Comparison of ENCODE assay signal across 29 cellular contexts in genomic region chr6:169502445-169502844, GRCh38.
"Had no signal": no experiment of that assay in that cellular context is flagged by ENCODE, and none has a peak within 500 bp of the region (broad histone marks: within the 10 kb centered on the region; RNA-seq: fewer than 3 reads in every experiment).

No MANE protein-coding gene starts in this region.

- H3K79me2 ChIP-seq: parathyroid adenoma had no signal

- H3K27ac Mint-ChIP-seq: naive B cell; naive thymus-derived CD8-positive, alpha-beta T cell; progenitor cell of endocrine pancreas; stimulated activated effector memory CD8-positive, alpha-beta T cell treated with anti-CD3 and anti-CD28 coated beads, Interleukin-12 subunit alpha, Interleukin-12 subunit beta, amount 100 ng/mL, for 72 hours; stimulated activated naive B cell treated with anti-CD40 and anti-IgM and Interleukin-4, amounts not matched to agents 10 μg/mL and 1 μg/mL and 100 μg/mL, for 72 hours; stimulated activated naive CD8-positive, alpha-beta T cell treated with anti-CD3 and anti-CD28 coated beads, Interleukin-15, Interleukin-2, amounts not matched to agents 100 ng/mL and 50 ng/mL, for 24 hours had no signal

- H3K9ac ChIP-seq: parathyroid adenoma had no signal

- H3K27me3 Mint-ChIP-seq: naive B cell; naive thymus-derived CD8-positive, alpha-beta T cell; progenitor cell of endocrine pancreas; stimulated activated naive B cell treated with anti-CD40 and anti-IgM and Interleukin-4, amounts not matched to agents 10 μg/mL and 1 μg/mL and 100 μg/mL, for 72 hours; stimulated activated naive CD8-positive, alpha-beta T cell treated with anti-CD3 and anti-CD28 coated beads, Interleukin-15, Interleukin-2, amounts not matched to agents 100 ng/mL and 50 ng/mL, for 24 hours had no signal

- H3K36me3 Mint-ChIP-seq: stimulated activated effector memory CD8-positive, alpha-beta T cell treated with anti-CD3 and anti-CD28 coated beads, Interleukin-12 subunit alpha, Interleukin-12 subunit beta, amount 100 ng/mL, for 72 hours had no signal

- ATAC-seq: naive thymus-derived CD8-positive, alpha-beta T cell; psoas muscle; right cardiac atrium; stimulated activated effector memory CD8-positive, alpha-beta T cell treated with anti-CD3 and anti-CD28 coated beads, Interleukin-12 subunit alpha, Interleukin-12 subunit beta, amount 100 ng/mL, for 72 hours; stimulated activated naive B cell treated with anti-CD40 and anti-IgM and Interleukin-4, amounts not matched to agents 10 μg/mL and 1 μg/mL and 100 μg/mL, for 72 hours had no signal

- H3K4me1 ChIP-seq: parathyroid adenoma, psoas muscle, right lobe of liver, sigmoid colon, suprapubic skin, thyroid gland, upper lobe of left lung, vagina had no signal

- H3K4me3 Mint-ChIP-seq: naive B cell; naive thymus-derived CD8-positive, alpha-beta T cell; nephron; stimulated activated effector memory CD8-positive, alpha-beta T cell treated with anti-CD3 and anti-CD28 coated beads, Interleukin-12 subunit alpha, Interleukin-12 subunit beta, amount 100 ng/mL, for 72 hours; stimulated activated naive B cell treated with anti-CD40 and anti-IgM and Interleukin-4, amounts not matched to agents 10 μg/mL and 1 μg/mL and 100 μg/mL, for 72 hours; stimulated activated naive CD8-positive, alpha-beta T cell treated with anti-CD3 and anti-CD28 coated beads, Interleukin-15, Interleukin-2, amounts not matched to agents 100 ng/mL and 50 ng/mL, for 24 hours had no signal

- H3K27ac ChIP-seq: neutrophil, ovary, parathyroid adenoma, psoas muscle, right lobe of liver, sigmoid colon, suprapubic skin, thoracic aorta, thyroid gland, tibial nerve, upper lobe of left lung, vagina had no signal

- H3K9me3 Mint-ChIP-seq: naive B cell; naive thymus-derived CD8-positive, alpha-beta T cell; stimulated activated effector memory CD8-positive, alpha-beta T cell treated with anti-CD3 and anti-CD28 coated beads, Interleukin-12 subunit alpha, Interleukin-12 subunit beta, amount 100 ng/mL, for 72 hours; stimulated activated naive B cell treated with anti-CD40 and anti-IgM and Interleukin-4, amounts not matched to agents 10 μg/mL and 1 μg/mL and 100 μg/mL, for 72 hours; stimulated activated naive CD8-positive, alpha-beta T cell treated with anti-CD3 and anti-CD28 coated beads, Interleukin-15, Interleukin-2, amounts not matched to agents 100 ng/mL and 50 ng/mL, for 24 hours had no signal

- H3K4me3 ChIP-seq: ovary, psoas muscle, right lobe of liver, sigmoid colon, suprapubic skin, thoracic aorta, thyroid gland, tibial nerve, upper lobe of left lung, vagina had no signal

- H3K4me1 Mint-ChIP-seq: naive B cell; naive thymus-derived CD8-positive, alpha-beta T cell; stimulated activated effector memory CD8-positive, alpha-beta T cell treated with anti-CD3 and anti-CD28 coated beads, Interleukin-12 subunit alpha, Interleukin-12 subunit beta, amount 100 ng/mL, for 72 hours; stimulated activated naive B cell treated with anti-CD40 and anti-IgM and Interleukin-4, amounts not matched to agents 10 μg/mL and 1 μg/mL and 100 μg/mL, for 72 hours had no signal

- H3K27me3 ChIP-seq: neutrophil, ovary, right lobe of liver, sigmoid colon, suprapubic skin, thyroid gland, tibial nerve, upper lobe of left lung, vagina had no signal

- DNase-seq: naive B cell; naive thymus-derived CD8-positive, alpha-beta T cell; nucleus accumbens; ovary; right lobe of liver; sigmoid colon; small intestine; stimulated activated CD4-positive, alpha-beta T cell treated with anti-CD3 and anti-CD28 coated beads, Interleukin-15, amount 100 ng/mL, for 24 hours; stimulated activated CD4-positive, alpha-beta T cell treated with anti-CD3 and anti-CD28 coated beads, Interleukin-2, amount 100 ng/mL, for 24 hours; stimulated activated CD4-positive, alpha-beta T cell treated with anti-CD3 and anti-CD28 coated beads, Interleukin-2, amount 100 ng/mL, for 48 hours; stimulated activated CD4-positive, alpha-beta T cell treated with anti-CD3 and anti-CD28 coated beads, Interleukin-4, amount 100 ng/mL, for 24 hours; stimulated activated naive B cell treated with anti-CD40 and anti-IgM and Interleukin-4, amounts not matched to agents 10 μg/mL and 1 μg/mL and 100 μg/mL, for 72 hours; stimulated activated naive CD4-positive, alpha-beta T cell treated with Interleukin-2 at 50 U/mL for 16 hours; substantia nigra; thyroid gland; trophoblast cell had no signal

- H3K36me3 ChIP-seq: neutrophil, ovary, right lobe of liver, sigmoid colon, suprapubic skin, thoracic aorta, thyroid gland, upper lobe of left lung, vagina had no signal

- H3K9me3 ChIP-seq: neutrophil, ovary, psoas muscle, right lobe of liver, sigmoid colon, suprapubic skin, thoracic aorta, thyroid gland, upper lobe of left lung, vagina had no signal

- H2AFZ ChIP-seq: parathyroid adenoma had no signal
